In the genomic region with DNA sequence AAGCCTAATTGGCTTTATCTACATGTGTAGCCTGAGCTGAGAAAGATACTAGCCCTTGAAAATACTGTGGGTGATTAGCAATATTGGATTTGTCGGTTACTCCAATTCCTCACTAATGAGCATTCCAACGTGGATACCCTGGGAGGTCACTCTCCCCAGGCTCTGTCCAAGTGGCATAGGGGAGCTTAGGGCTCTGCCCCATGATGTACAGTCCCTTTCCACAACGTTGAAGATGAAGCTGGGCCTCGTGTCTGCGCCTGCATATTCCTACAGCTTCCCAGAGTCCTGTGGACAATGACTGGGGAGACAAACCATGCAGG, we compare ENCODE assay signal across 8 cellular contexts. TPM values are rescaled to one million over a fixed set of nuclear protein-coding genes. Genes with fewer than 3 reads are reported as not detected.
DNase-seq lines count a peak whose midpoint lies in the region; ATAC-seq, FAIRE-seq and TF ChIP-seq lines count a peak whose summit lies in the region.

No MANE protein-coding gene starts in this region.

- peaks cover 5 to 17% (median 9%) of the 10 kb centered on the region in 4 experiments; a peak in 5 of 7 replicates for H3K4me1 ChIP-seq in H1 (replicated peaks in 1 of 4; ENCODE audit: control insufficient read depth in 3 of 4, insufficient read depth in 4 of 4, low read length in 3 of 4)

- no peak overlapping the region for H3K23ac ChIP-seq in H1 (ENCODE audit: insufficient read length)

- H3K4ac ChIP-seq in H1 (replicated peaks; ENCODE audit: insufficient read length, low read depth, low read length): no peak overlapping the region

- TF ChIP-seq CTCF in GM12865 (IDR thresholded peaks at IDR 0.05; ENCODE audit: insufficient read depth, low read depth, low read length, missing control alignments) (no peak), H1 (IDR thresholded peaks at IDR 0.05; ENCODE audit: control extremely low read depth in 1 of 3, insufficient read depth in 1 of 3, low read depth in 1 of 3, low read length in 3 of 3) (no peak)

- no peak for FAIRE-seq in RCC 7860 (lab: Jason Lieb, UNC)
- no peak for FAIRE-seq in H1 (lab: Jason Lieb, UNC)

- peak overlapping the region; percentile 92 to 94 for H3K4me2 ChIP-seq in H1 (ENCODE audit: insufficient read depth in 1 of 2, low read depth in 2 of 2, low read length in 2 of 2)

- no peak overlapping the region for H2BK12ac ChIP-seq in H1 (ENCODE audit: low read depth, low read length)

- H4K8ac ChIP-seq in H1 (ENCODE audit: extremely low read depth, insufficient read depth, low read length): peak overlapping the region; percentile 90; the same call in 1 of the 2 replicates

- H3K36me3 ChIP-seq in H1 (ENCODE audit: control insufficient read depth in 2 of 4, insufficient read depth in 4 of 4, low read length in 3 of 4): peaks cover 41 to 67% (median 45%) of the 10 kb centered on the region in 4 experiments

- H2AFZ ChIP-seq in H1 (ENCODE audit: low read length): no peak overlapping the region

- peaks cover 7% of the 10 kb centered on the region in 2 experiments for H4K20me1 ChIP-seq in H1 (replicated peaks in 1 of 2; ENCODE audit: control insufficient read depth in 1 of 2, insufficient read depth in 2 of 2, low read length in 2 of 2)

- POLR2A ChIA-PET in H1 (lab: Charles Lee; ENCODE audit: partially characterized antibody): interaction anchor here (0.5 to 31.3 kb wide), 64 partner anchors 8 to 460 kb away, joined by 3 to 660 read pairs (median 6); a partner anchor contains a TSS

- no peaks in the 10 kb centered on the region for H3K79me1 ChIP-seq in H1 (ENCODE audit: low read depth, low read length)

- no peak overlapping the region for H4K91ac ChIP-seq in H1 (replicated peaks; ENCODE audit: insufficient read length, low read length)

- H4K5ac ChIP-seq in H1 (ENCODE audit: insufficient read length, low read depth, low read length): peak overlapping the region; percentile 24

- no peak for ATAC-seq in HG03159 (IDR thresholded peaks at IDR 0.05; ENCODE audit: unreplicated experiment)
- ATAC-seq in HG03196 (IDR thresholded peaks at IDR 0.05; ENCODE audit: unreplicated experiment): no peak
- ATAC-seq in HG03342 (IDR thresholded peaks at IDR 0.05; ENCODE audit: unreplicated experiment): no peak

- H2BK20ac ChIP-seq in H1 (ENCODE audit: low read length): no peak overlapping the region

- H3K56ac ChIP-seq in H1 (replicated peaks; ENCODE audit: insufficient read length, low read depth, low read length): no peak overlapping the region

- H3K27me3 ChIP-seq in H1 (replicated peaks in 1 of 4; ENCODE audit: control insufficient read depth in 3 of 4, extremely low read depth in 1 of 4, insufficient read depth in 3 of 4, low read length in 3 of 4): no peaks in the 10 kb centered on the region

- peak; percentile 25 to 94 for TF ChIP-seq POLR2A in H1 (IDR thresholded peaks at IDR 0.05; ENCODE audit: control extremely low read depth in 1 of 2, low read depth in 2 of 2, low read length in 2 of 2)

- H2AK5ac ChIP-seq in H1 (ENCODE audit: low read depth, low read length): no peak overlapping the region

- 64% methylated on average over 5 of the region's 5 CpGs; no CpG with 5 or more reads in 1 of the 2 experiments for WGBS in H1 (ENCODE audit: extremely low coverage in 1 of 2, insufficient coverage in 1 of 2, insufficient read length in 1 of 2, insufficient replicate concordance in 2 of 2, low coverage in 1 of 2, low lambda C conversion rate in 2 of 2, missing lambda C conversion rate in 1 of 2), 2 experiments

- H2BK15ac ChIP-seq in H1 (ENCODE audit: low read length): no peak overlapping the region

- TF ChIP-seq RAD21 in H1 (IDR thresholded peaks at IDR 0.05 in 1 of 2, conservative IDR thresholded peaks at IDR 0.05 in 1 of 2; ENCODE audit: low read depth in 2 of 2, low read length in 2 of 2): no peak

- H3K18ac ChIP-seq in H1 (ENCODE audit: extremely low read depth, low read length): peak overlapping the region; percentile 88

- peak overlapping the region; percentile 78 to 98 (median 92) for H3K9ac ChIP-seq in H1 (replicated peaks in 1 of 4; ENCODE audit: extremely low read depth in 1 of 4, low read depth in 3 of 4, low read length in 3 of 4)

- no peaks in the 10 kb centered on the region for H3K9me3 ChIP-seq in H1 (ENCODE audit: insufficient read depth in 2 of 2, low read depth in 1 of 2, low read length in 1 of 2)

- no peak overlapping the region for H2BK120ac ChIP-seq in H1 (replicated peaks; ENCODE audit: low read depth, low read length)

- peak overlapping the region; percentile 80 for H3K4me3 ChIP-seq in GM12865 (ENCODE audit: low read depth, low read length)
- peak overlapping the region; percentile 75 to 96 (median 90); a peak in 7 of 8 replicates for H3K4me3 ChIP-seq in H1 (ENCODE audit: extremely low read depth in 1 of 4, insufficient read depth in 2 of 4, low read depth in 3 of 4, low read length in 4 of 4)
- peak overlapping the region; percentile 80 for H3K4me3 ChIP-seq in skeletal muscle cell (ENCODE audit: low read depth, low read length)

- no peak overlapping the region for H3K14ac ChIP-seq in H1 (ENCODE audit: insufficient read length)

- H3K23me2 ChIP-seq in H1 (ENCODE audit: low read depth, low read length): peaks cover 10% of the 10 kb centered on the region

- no peak overlapping the region for H2BK5ac ChIP-seq in H1 (ENCODE audit: low read depth, low read length)

- H3K79me2 ChIP-seq in H1 (ENCODE audit: control insufficient read depth in 1 of 2, insufficient read depth in 2 of 2, low read length in 2 of 2): peaks cover 0 to 24% of the 10 kb centered on the region in 2 experiments; a peak in 2 of 4 replicates

- CTCF ChIA-PET in H1 (lab: Charles Lee; ENCODE audit: partially characterized antibody): interaction anchor here (0.9 to 1.1 kb wide), 3 partner anchors 9 to 94 kb away, joined by 3 to 5 read pairs (median 3); no protein-coding TSS in a partner anchor

- no peak for TF ChIP-seq EP300 in H1 (IDR thresholded peaks at IDR 0.05; ENCODE audit: borderline replicate concordance in 1 of 2, low read depth in 2 of 2, low read length in 2 of 2)

- DNase-seq in GM12865 (ENCODE audit: low read depth) (peak; percentile 28), RCC 7860 (ENCODE audit: low spot score) (peak; percentile 24), H1 (ENCODE audit: low read depth in 1 of 2, low spot score in 2 of 2) (no peak), skeletal muscle cell (ENCODE audit: low read depth) (no peak), NOMO-1 treated with dmso at 0.1 percent for 144 hours (lab: John Stamatoyannopoulos, UW; ENCODE audit: unreplicated experiment) (no peak)

- peak overlapping the region; percentile 95 for H3K27ac ChIP-seq in H1 (ENCODE audit: low read depth, low read length)

TF ChIP-seq in H1, 55 proteins besides CTCF, POLR2A, EP300 and RAD21:
- no peak for TF ChIP-seq CHD1 (IDR thresholded peaks at IDR 0.05; ENCODE audit: low read depth, low read length)
- TF ChIP-seq RFX5 (IDR thresholded peaks at IDR 0.05; ENCODE audit: borderline replicate concordance, low read depth, low read length): no peak
- TF ChIP-seq POLR2AphosphoS5 (IDR thresholded peaks at IDR 0.05; ENCODE audit: low read depth, low read length): peak; percentile 94
- TF ChIP-seq TAF7 (optimal IDR thresholded peaks at IDR 0.05; ENCODE audit: borderline replicate concordance, low read depth, low read length): peak; percentile 0

RNA-seq across cellular contexts. Expression of a gene that starts 2.6 kb away (rescaled TPM):
- 98.4 and 101 TPM in 2 replicates for total RNA-seq in H1 (2021; fragmentation: NEBNext Ultra II Directional; extraction: Animal tissue kit (Norgen Biotek cat#: 25700))
- polyA plus RNA-seq in H1 (2011; rRNA removed): 48.5 and 66.4 TPM in 2 replicates
- polyA plus RNA-seq in H1 (2011; cell fraction: cytosol; rRNA removed): 76.8 TPM
- 73.3 TPM for polyA plus RNA-seq in H1 (2011; cell fraction: nucleus; rRNA removed)
- polyA plus RNA-seq in H1 (2012, experiment 1 of 2): 102 to 113 TPM (median 104 TPM) in 4 replicates
- polyA plus RNA-seq in H1 (2012, experiment 2 of 2): 86.9 TPM
- 45.4 TPM for polyA plus RNA-seq in H1 (2013, experiment 1 of 2)
- 45.9 TPM for polyA plus RNA-seq in H1 (2013, experiment 2 of 2)
- 81.1 and 103 TPM in 2 replicates for polyA minus RNA-seq in H1 (2011; rRNA and poly(A)+ RNA removed)
- polyA minus RNA-seq in H1 (2011; cell fraction: cytosol; rRNA and poly(A)+ RNA removed): 47.8 TPM
- 49.7 TPM for polyA minus RNA-seq in H1 (2011; cell fraction: nucleus; rRNA and poly(A)+ RNA removed)

RNA-seq across cellular contexts. Expression of a gene that starts 44.5 kb away (rescaled TPM):
- total RNA-seq in H1 (2021; fragmentation: NEBNext Ultra II Directional; extraction: Animal tissue kit (Norgen Biotek cat#: 25700)): 30.8 and 35.2 TPM in 2 replicates
- polyA plus RNA-seq in H1 (2011; rRNA removed): 22.9 and 37.1 TPM in 2 replicates
- 33.8 TPM for polyA plus RNA-seq in H1 (2011; cell fraction: cytosol; rRNA removed)
- polyA plus RNA-seq in H1 (2011; cell fraction: nucleus; rRNA removed): 22.6 TPM
- 30.6 to 53.5 TPM (median 51.6 TPM) in 4 replicates for polyA plus RNA-seq in H1 (2012, experiment 1 of 2)
- polyA plus RNA-seq in H1 (2012, experiment 2 of 2): 17.4 TPM
- polyA plus RNA-seq in H1 (2013, experiment 1 of 2): 17.6 TPM
- polyA plus RNA-seq in H1 (2013, experiment 2 of 2): 17.2 TPM
- 20.3 and 23.7 TPM in 2 replicates for polyA minus RNA-seq in H1 (2011; rRNA and poly(A)+ RNA removed)
- 18.8 TPM for polyA minus RNA-seq in H1 (2011; cell fraction: cytosol; rRNA and poly(A)+ RNA removed)
- polyA minus RNA-seq in H1 (2011; cell fraction: nucleus; rRNA and poly(A)+ RNA removed): 23.0 TPM

Comparison
In these comparisons a context has a peak if more than half of its experiments do, and no peak if none do; other contexts are left out.
1. DNase-seq: peak in GM12865 (single experiment) and RCC 7860 (single experiment); none in H1 (0 of 2), skeletal muscle cell (single experiment) and NOMO-1 treated with dmso at 0.1 percent for 144 hours (single experiment).
2. Peak in every context shown above with its lines, with median percentiles within 50 percentile points of each other: H3K4me3 ChIP-seq.